ENCODE assay signal across 1 cellular context in the genomic region with DNA sequence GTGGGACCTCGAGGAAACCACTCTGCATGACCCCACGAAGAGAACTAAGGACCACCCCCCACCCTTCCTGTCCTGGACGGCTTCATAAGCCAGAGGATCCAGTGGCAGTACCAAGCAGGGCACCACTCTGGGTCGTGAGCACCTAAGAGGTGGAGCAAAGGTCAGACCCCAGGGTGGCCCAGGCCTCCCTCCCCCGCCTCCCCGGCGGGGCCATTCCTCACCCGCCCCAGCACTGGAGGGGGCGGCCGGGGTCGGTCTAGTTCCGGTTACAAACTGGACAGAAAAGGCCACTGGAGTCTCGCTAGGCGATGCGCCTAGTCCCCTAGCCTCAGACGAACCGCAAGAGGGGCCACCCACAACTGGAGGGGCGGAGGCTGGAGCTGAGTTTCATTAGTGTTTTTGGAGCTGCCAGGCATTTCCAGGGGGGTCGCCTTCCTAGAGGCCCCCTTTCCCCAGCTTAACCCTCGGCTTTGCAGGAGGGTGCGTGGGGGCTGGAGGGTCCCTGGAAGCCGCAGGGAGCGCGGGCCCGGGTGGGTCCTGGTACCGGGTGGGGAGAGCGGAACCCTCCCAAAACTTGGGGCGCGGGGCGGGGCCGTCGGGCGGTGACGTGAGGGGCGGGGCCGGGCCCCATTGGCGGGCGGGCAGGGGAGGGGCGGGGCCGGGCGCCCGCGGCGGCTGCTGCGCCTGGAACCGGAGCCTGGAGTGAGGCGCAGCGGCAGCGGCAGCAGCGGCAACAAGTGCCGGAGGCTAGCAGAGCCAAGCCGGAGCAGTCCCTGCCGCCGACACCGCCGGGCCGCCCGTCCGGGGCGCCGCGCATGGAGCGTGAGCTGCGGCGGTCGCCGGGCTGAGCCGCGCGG.
TF ChIP-seq lines count a peak whose summit lies in the region.

A gene with protein sequence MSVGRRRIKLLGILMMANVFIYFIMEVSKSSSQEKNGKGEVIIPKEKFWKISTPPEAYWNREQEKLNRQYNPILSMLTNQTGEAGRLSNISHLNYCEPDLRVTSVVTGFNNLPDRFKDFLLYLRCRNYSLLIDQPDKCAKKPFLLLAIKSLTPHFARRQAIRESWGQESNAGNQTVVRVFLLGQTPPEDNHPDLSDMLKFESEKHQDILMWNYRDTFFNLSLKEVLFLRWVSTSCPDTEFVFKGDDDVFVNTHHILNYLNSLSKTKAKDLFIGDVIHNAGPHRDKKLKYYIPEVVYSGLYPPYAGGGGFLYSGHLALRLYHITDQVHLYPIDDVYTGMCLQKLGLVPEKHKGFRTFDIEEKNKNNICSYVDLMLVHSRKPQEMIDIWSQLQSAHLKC (plus strand): TSS at position 695 of the 857 bp plus-strand sequence. CDS start 26,106 bp downstream, outside the sequence.

TF ChIP-seq in K562, 482 proteins besides CTCF, POLR2A, EP300 and RAD21 (continued from another document and continues in another):
- TF ChIP-seq, protein P1, sequence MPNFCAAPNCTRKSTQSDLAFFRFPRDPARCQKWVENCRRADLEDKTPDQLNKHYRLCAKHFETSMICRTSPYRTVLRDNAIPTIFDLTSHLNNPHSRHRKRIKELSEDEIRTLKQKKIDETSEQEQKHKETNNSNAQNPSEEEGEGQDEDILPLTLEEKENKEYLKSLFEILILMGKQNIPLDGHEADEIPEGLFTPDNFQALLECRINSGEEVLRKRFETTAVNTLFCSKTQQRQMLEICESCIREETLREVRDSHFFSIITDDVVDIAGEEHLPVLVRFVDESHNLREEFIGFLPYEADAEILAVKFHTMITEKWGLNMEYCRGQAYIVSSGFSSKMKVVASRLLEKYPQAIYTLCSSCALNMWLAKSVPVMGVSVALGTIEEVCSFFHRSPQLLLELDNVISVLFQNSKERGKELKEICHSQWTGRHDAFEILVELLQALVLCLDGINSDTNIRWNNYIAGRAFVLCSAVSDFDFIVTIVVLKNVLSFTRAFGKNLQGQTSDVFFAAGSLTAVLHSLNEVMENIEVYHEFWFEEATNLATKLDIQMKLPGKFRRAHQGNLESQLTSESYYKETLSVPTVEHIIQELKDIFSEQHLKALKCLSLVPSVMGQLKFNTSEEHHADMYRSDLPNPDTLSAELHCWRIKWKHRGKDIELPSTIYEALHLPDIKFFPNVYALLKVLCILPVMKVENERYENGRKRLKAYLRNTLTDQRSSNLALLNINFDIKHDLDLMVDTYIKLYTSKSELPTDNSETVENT (CRISPR knock-in tag; IDR thresholded peaks at IDR 0.05), result 0 out of 2 replicates have a peak, but pooled peaks have one; percentile 77
- TF ChIP-seq ZNF583 (CRISPR knock-in tag; IDR thresholded peaks at IDR 0.05) (no peak), SNIP1 (IDR thresholded peaks at IDR 0.05; ENCODE audit: low read depth) (no peak), DMBX1 (CRISPR knock-in tag; IDR thresholded peaks at IDR 0.05; ENCODE audit: borderline replicate concordance) (no peak), MCM2 (IDR thresholded peaks at IDR 0.05; ENCODE audit: low read depth) (no peak), TAF1 (IDR thresholded peaks at IDR 0.05; ENCODE audit: control insufficient read depth, extremely low read depth, insufficient read depth, low read length, severe bottlenecking) (peak; percentile 90), RBBP5 (IDR thresholded peaks at IDR 0.05; ENCODE audit: borderline replicate concordance, insufficient read depth, low read length, poor library complexity, severe bottlenecking) (peak; percentile 94), NEUROD1 (IDR thresholded peaks at IDR 0.05; ENCODE audit: borderline replicate concordance, low read depth, low read length, partially characterized antibody) (peak; percentile 11), FOXM1 (IDR thresholded peaks at IDR 0.05; ENCODE audit: low read depth) (no peak), FOXM1 (CRISPR knock-in tag; IDR thresholded peaks at IDR 0.05; ENCODE audit: low read depth) (0 out of 2 replicates have a peak, but pooled peaks have one; percentile 20), KDM2B (CRISPR knock-in tag; IDR thresholded peaks at IDR 0.05) (peak; percentile 43; the same call in 1 of the 2 replicates), ATF1 (CRISPR knock-in tag; IDR thresholded peaks at IDR 0.05) (no peak), ATF1 (tag; IDR thresholded peaks at IDR 0.05) (peak; percentile 60), NFYB (IDR thresholded peaks at IDR 0.05; ENCODE audit: extremely low read depth, insufficient read length) (no peak), CHD1 (IDR thresholded peaks at IDR 0.05; ENCODE audit: low read length) (peak; percentile 75), YY1 (IDR thresholded peaks at IDR 0.05; ENCODE audit: borderline replicate concordance in 1 of 3, control insufficient read depth in 1 of 3, extremely low read depth in 1 of 3, insufficient read depth in 3 of 3, insufficient read length in 1 of 3, insufficient replicate concordance in 2 of 3, low read depth in 1 of 3, low read length in 2 of 3) (peak in 2 of 3 experiments; percentile 48 to 61), EZH2 (IDR thresholded peaks at IDR 0.05; ENCODE audit: borderline replicate concordance, low read depth, low read length) (no peak), SMARCA5 (IDR thresholded peaks at IDR 0.05) (0 out of 2 replicates have a peak, but pooled peaks have one; percentile 18), RB1 (IDR thresholded peaks at IDR 0.05; ENCODE audit: low read depth) (peak; percentile 81), CXXC5 (CRISPR knock-in tag; IDR thresholded peaks at IDR 0.05) (peak; percentile 63; the same call in 1 of the 2 replicates), RBFOX2 (IDR thresholded peaks at IDR 0.05; ENCODE audit: low read depth, low read length) (peak; percentile 83), BRD9 (IDR thresholded peaks at IDR 0.05; ENCODE audit: low read depth, partially characterized antibody) (peak; percentile 85), POLR2H (tag; IDR thresholded peaks at IDR 0.05; ENCODE audit: low read depth) (peak; percentile 78), SP1 (CRISPR knock-in tag; IDR thresholded peaks at IDR 0.05) (peak; percentile 43), PTBP1 (IDR thresholded peaks at IDR 0.05; ENCODE audit: low read depth, low read length) (no peak), FOXP1 (CRISPR knock-in tag; IDR thresholded peaks at IDR 0.05) (peak; percentile 55; the same call in 1 of the 2 replicates), ZNF12 (CRISPR knock-in tag; IDR thresholded peaks at IDR 0.05) (no peak), ZFX (CRISPR knock-in tag; IDR thresholded peaks at IDR 0.05) (peak; percentile 51; the same call in 1 of the 2 replicates)
- TF ChIP-seq, protein P2, sequence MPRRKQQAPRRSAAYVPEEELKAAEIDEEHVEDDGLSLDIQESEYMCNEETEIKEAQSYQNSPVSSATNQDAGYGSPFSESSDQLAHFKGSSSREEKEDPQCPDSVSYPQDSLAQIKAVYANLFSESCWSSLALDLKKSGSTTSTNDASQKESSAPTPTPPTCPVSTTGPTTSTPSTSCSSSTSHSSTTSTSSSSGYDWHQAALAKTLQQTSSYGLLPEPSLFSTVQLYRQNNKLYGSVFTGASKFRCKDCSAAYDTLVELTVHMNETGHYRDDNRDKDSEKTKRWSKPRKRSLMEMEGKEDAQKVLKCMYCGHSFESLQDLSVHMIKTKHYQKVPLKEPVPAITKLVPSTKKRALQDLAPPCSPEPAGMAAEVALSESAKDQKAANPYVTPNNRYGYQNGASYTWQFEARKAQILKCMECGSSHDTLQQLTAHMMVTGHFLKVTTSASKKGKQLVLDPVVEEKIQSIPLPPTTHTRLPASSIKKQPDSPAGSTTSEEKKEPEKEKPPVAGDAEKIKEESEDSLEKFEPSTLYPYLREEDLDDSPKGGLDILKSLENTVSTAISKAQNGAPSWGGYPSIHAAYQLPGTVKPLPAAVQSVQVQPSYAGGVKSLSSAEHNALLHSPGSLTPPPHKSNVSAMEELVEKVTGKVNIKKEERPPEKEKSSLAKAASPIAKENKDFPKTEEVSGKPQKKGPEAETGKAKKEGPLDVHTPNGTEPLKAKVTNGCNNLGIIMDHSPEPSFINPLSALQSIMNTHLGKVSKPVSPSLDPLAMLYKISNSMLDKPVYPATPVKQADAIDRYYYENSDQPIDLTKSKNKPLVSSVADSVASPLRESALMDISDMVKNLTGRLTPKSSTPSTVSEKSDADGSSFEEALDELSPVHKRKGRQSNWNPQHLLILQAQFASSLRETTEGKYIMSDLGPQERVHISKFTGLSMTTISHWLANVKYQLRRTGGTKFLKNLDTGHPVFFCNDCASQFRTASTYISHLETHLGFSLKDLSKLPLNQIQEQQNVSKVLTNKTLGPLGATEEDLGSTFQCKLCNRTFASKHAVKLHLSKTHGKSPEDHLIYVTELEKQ (CRISPR knock-in tag; IDR thresholded peaks at IDR 0.05), result no peak
- TF ChIP-seq, protein P3, sequence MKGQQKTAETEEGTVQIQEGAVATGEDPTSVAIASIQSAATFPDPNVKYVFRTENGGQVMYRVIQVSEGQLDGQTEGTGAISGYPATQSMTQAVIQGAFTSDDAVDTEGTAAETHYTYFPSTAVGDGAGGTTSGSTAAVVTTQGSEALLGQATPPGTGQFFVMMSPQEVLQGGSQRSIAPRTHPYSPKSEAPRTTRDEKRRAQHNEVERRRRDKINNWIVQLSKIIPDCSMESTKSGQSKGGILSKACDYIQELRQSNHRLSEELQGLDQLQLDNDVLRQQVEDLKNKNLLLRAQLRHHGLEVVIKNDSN (CRISPR knock-in tag; IDR thresholded peaks at IDR 0.05), result no peak
- TF ChIP-seq, protein P4, sequence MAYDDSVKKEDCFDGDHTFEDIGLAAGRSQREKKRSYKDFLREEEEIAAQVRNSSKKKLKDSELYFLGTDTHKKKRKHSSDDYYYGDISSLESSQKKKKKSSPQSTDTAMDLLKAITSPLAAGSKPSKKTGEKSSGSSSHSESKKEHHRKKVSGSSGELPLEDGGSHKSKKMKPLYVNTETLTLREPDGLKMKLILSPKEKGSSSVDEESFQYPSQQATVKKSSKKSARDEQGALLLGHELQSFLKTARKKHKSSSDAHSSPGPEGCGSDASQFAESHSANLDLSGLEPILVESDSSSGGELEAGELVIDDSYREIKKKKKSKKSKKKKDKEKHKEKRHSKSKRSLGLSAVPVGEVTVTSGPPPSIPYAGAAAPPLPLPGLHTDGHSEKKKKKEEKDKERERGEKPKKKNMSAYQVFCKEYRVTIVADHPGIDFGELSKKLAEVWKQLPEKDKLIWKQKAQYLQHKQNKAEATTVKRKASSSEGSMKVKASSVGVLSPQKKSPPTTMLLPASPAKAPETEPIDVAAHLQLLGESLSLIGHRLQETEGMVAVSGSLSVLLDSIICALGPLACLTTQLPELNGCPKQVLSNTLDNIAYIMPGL (CRISPR knock-in tag; IDR thresholded peaks at IDR 0.05), result no peak; the same call in 1 of the 2 replicates
- TF ChIP-seq, protein P5, sequence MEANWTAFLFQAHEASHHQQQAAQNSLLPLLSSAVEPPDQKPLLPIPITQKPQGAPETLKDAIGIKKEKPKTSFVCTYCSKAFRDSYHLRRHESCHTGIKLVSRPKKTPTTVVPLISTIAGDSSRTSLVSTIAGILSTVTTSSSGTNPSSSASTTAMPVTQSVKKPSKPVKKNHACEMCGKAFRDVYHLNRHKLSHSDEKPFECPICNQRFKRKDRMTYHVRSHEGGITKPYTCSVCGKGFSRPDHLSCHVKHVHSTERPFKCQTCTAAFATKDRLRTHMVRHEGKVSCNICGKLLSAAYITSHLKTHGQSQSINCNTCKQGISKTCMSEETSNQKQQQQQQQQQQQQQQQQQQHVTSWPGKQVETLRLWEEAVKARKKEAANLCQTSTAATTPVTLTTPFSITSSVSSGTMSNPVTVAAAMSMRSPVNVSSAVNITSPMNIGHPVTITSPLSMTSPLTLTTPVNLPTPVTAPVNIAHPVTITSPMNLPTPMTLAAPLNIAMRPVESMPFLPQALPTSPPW (CRISPR knock-in tag; IDR thresholded peaks at IDR 0.05), result peak; percentile 80
- TF ChIP-seq, protein P6, sequence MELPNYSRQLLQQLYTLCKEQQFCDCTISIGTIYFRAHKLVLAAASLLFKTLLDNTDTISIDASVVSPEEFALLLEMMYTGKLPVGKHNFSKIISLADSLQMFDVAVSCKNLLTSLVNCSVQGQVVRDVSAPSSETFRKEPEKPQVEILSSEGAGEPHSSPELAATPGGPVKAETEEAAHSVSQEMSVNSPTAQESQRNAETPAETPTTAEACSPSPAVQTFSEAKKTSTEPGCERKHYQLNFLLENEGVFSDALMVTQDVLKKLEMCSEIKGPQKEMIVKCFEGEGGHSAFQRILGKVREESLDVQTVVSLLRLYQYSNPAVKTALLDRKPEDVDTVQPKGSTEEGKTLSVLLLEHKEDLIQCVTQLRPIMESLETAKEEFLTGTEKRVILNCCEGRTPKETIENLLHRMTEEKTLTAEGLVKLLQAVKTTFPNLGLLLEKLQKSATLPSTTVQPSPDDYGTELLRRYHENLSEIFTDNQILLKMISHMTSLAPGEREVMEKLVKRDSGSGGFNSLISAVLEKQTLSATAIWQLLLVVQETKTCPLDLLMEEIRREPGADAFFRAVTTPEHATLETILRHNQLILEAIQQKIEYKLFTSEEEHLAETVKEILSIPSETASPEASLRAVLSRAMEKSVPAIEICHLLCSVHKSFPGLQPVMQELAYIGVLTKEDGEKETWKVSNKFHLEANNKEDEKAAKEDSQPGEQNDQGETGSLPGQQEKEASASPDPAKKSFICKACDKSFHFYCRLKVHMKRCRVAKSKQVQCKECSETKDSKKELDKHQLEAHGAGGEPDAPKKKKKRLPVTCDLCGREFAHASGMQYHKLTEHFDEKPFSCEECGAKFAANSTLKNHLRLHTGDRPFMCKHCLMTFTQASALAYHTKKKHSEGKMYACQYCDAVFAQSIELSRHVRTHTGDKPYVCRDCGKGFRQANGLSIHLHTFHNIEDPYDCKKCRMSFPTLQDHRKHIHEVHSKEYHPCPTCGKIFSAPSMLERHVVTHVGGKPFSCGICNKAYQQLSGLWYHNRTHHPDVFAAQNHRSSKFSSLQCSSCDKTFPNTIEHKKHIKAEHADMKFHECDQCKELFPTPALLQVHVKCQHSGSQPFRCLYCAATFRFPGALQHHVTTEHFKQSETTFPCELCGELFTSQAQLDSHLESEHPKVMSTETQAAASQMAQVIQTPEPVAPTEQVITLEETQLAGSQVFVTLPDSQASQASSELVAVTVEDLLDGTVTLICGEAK (IDR thresholded peaks at IDR 0.05), result 0 out of 2 replicates have a peak, but pooled peaks have one; percentile 29
- TF ChIP-seq, protein P6 (CRISPR knock-in tag; IDR thresholded peaks at IDR 0.05), result no peak
